16 cellular contexts compared by ENCODE assay signal in the genomic region with DNA sequence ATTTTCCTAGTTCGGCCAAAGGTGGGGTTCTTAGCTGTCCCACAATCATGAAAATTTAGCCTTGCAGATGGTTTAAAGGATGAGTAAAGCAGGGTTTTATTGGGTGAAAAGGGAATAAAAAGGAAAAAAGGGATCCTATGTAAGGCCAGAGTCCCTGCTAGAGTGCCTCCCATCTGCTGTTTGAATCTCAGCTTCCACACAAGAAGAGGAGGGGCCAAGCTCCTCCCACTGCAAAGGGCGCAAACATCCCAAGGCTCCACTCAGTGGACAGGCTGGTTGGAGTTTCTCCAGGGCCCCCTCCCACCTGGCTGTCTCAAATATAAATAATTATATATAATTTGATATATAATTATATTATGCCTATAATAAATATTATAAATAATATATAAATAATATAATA.
"Had no signal": no experiment of that assay in that cellular context is flagged by ENCODE, and none has a peak within 500 bp of the region (broad histone marks: within the 10 kb centered on the region; RNA-seq: fewer than 3 reads in every experiment).

No MANE protein-coding gene starts in this region.

- H3K27me3 Mint-ChIP-seq: activated naive CD8-positive, alpha-beta T cell treated with anti-CD3 and anti-CD28 coated beads, Interleukin-2, amount 10 ng/mL, durations not matched to agents 7 days and 5 days; brain; central memory CD8-positive, alpha-beta T cell; memory B cell; naive thymus-derived CD8-positive, alpha-beta T cell; stimulated activated memory B cell treated with anti-CD40 and anti-IgM and Interleukin-4, amounts not matched to agents 10 μg/mL and 1 μg/mL and 100 μg/mL, for 72 hours had no signal

- H2AFZ ChIP-seq: hepatocyte had no signal

- ATAC-seq: activated T-cell treated with anti-CD3 and anti-CD28 coated beads, Interleukin-2, amount 50 U/mL, for 4 hours; left ventricle myocardium superior; naive thymus-derived CD8-positive, alpha-beta T cell; stimulated activated memory B cell treated with anti-CD40 and anti-IgM and Interleukin-4, amounts not matched to agents 10 μg/mL and 1 μg/mL and 100 μg/mL, for 72 hours had no signal

- H3K27ac ChIP-seq: coronary artery, esophagus muscularis mucosa, hepatocyte had no signal

- H3K9me3 Mint-ChIP-seq: activated naive CD8-positive, alpha-beta T cell treated with anti-CD3 and anti-CD28 coated beads, Interleukin-2, amount 10 ng/mL, durations not matched to agents 7 days and 5 days; brain had no signal

- H3K4me3 Mint-ChIP-seq: activated naive CD8-positive, alpha-beta T cell treated with anti-CD3 and anti-CD28 coated beads, Interleukin-2, amount 10 ng/mL, durations not matched to agents 7 days and 5 days; activated T-cell treated with anti-CD3 and anti-CD28 coated beads, Interleukin-2, amount 50 U/mL, for 4 hours; brain; central memory CD8-positive, alpha-beta T cell; memory B cell; naive thymus-derived CD8-positive, alpha-beta T cell; stimulated activated memory B cell treated with anti-CD40 and anti-IgM and Interleukin-4, amounts not matched to agents 10 μg/mL and 1 μg/mL and 100 μg/mL, for 72 hours; T-helper 2 cell treated with Interferon-gamma antibody and Interleukin-4, amounts not matched to agents 5 μg/mL and 100 μg/mL, for 36 hours had no signal

- H3K9me3 ChIP-seq: esophagus muscularis mucosa had no signal

- H3K4me2 ChIP-seq: hepatocyte had no signal

- H3K79me2 ChIP-seq: hepatocyte had no signal

- H3K27me3 ChIP-seq: esophagus muscularis mucosa, hepatocyte had no signal

- H3K27ac Mint-ChIP-seq: activated naive CD8-positive, alpha-beta T cell treated with anti-CD3 and anti-CD28 coated beads, Interleukin-2, amount 10 ng/mL, durations not matched to agents 7 days and 5 days; brain; memory B cell; naive thymus-derived CD8-positive, alpha-beta T cell; stimulated activated memory B cell treated with anti-CD40 and anti-IgM and Interleukin-4, amounts not matched to agents 10 μg/mL and 1 μg/mL and 100 μg/mL, for 72 hours; T-helper 2 cell treated with Interferon-gamma antibody and Interleukin-4, amounts not matched to agents 5 μg/mL and 100 μg/mL, for 36 hours had no signal

- H3K36me3 Mint-ChIP-seq: activated naive CD8-positive, alpha-beta T cell treated with anti-CD3 and anti-CD28 coated beads, Interleukin-2, amount 10 ng/mL, durations not matched to agents 7 days and 5 days; brain; memory B cell; naive thymus-derived CD8-positive, alpha-beta T cell; stimulated activated memory B cell treated with anti-CD40 and anti-IgM and Interleukin-4, amounts not matched to agents 10 μg/mL and 1 μg/mL and 100 μg/mL, for 72 hours had no signal

- H3K4me3 ChIP-seq: coronary artery, esophagus muscularis mucosa, hepatocyte had no signal

- H3K4me1 ChIP-seq: esophagus muscularis mucosa had no signal

- DNase-seq: activated CD4-positive, alpha-beta T cell treated with anti-CD3 and anti-CD28 coated beads, Interleukin-2, amount 50 U/mL, for 4 hours; activated CD4-positive, CD25-positive, alpha-beta regulatory T cell; activated effector memory CD4-positive, alpha-beta T cell treated with anti-CD3 and anti-CD28 coated beads, Interleukin-2, amount 50 U/mL, for 16 hours; activated naive CD8-positive, alpha-beta T cell treated with anti-CD3 and anti-CD28 coated beads, Interleukin-2, amount 10 ng/mL, durations not matched to agents 7 days and 5 days; activated T-cell treated with anti-CD3 and anti-CD28 coated beads, Interleukin-2, amount 50 U/mL, for 4 hours; left ventricle myocardium superior; naive thymus-derived CD8-positive, alpha-beta T cell; stimulated activated CD4-positive, alpha-beta T cell treated with anti-CD3 and anti-CD28 coated beads, Interleukin-12 subunit alpha, Interleukin-12 subunit beta, amount 100 ng/mL, for 4 hours had no signal

- H3K4me1 Mint-ChIP-seq: activated naive CD8-positive, alpha-beta T cell treated with anti-CD3 and anti-CD28 coated beads, Interleukin-2, amount 10 ng/mL, durations not matched to agents 7 days and 5 days; brain; central memory CD8-positive, alpha-beta T cell; memory B cell; naive thymus-derived CD8-positive, alpha-beta T cell; stimulated activated memory B cell treated with anti-CD40 and anti-IgM and Interleukin-4, amounts not matched to agents 10 μg/mL and 1 μg/mL and 100 μg/mL, for 72 hours had no signal

- H3K36me3 ChIP-seq: esophagus muscularis mucosa had no signal
